ENCODE assay signal across 15 cellular contexts in the genomic region with DNA sequence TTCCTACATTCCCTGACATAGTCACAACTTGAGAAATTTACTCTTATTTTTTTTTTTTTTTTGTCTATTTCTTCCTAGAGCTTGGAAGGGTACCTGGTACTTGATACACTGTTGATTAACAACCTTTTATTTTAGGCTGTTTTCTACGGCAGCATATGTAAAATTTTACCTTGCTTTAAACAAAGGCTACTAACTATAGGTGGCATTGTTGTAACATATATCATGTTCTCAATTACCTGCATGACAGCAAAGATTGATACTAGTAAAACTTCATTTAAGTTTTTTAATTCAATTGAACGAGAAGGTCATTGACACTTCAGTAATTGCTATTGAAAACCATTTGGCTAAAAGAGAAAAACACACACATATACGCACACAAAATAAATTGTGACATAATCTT.
A peak's percentile ranks its signal among the peaks of the same experiment; 100 is the strongest.
DNase-seq lines count a peak whose midpoint lies in the region; ATAC-seq, FAIRE-seq and TF ChIP-seq lines count a peak whose summit lies in the region.
"Had no signal": no experiment of that assay in that cellular context is flagged by ENCODE, and none has a peak within 500 bp of the region (broad histone marks: within the 10 kb centered on the region; RNA-seq: fewer than 3 reads in every experiment).

No MANE protein-coding gene starts in this region.

- 15% methylated on average over 3 of the region's 3 CpGs for WGBS in HepG2 (ENCODE audit: low lambda C conversion rate)
- 23% methylated on average over 3 of the region's 3 CpGs for WGBS in right lobe of liver (ENCODE audit: insufficient coverage, low coverage, low lambda C conversion rate, missing lambda C conversion rate)

- CTCF ChIA-PET in HepG2 (lab: Yijun Ruan, JAX; ENCODE audit: low intra/inter-chr PET ratio, low total read pairs) (no interaction called here), OCI-LY7 (lab: Charles Lee; ENCODE audit: unreplicated experiment) (no interaction called here)

- no peaks in the 10 kb centered on the region for H3K4me1 Mint-ChIP-seq in chondrocyte (ENCODE audit: low read depth)
- H3K4me1 Mint-ChIP-seq: CD4-positive, alpha-beta memory T cell had no signal

- ATAC-seq in HepG2 (no peak), right lobe of liver (no peak), GM21528 (IDR thresholded peaks at IDR 0.05; ENCODE audit: low FRiP score, unreplicated experiment) (no peak)
- ATAC-seq: Panc1 had no signal

- DNase-seq in HepG2 (ENCODE audit: low spot score) (no peak), right lobe of liver (no peak), OCI-LY7 (ENCODE audit: low spot score) (no peak), chondrocyte (ENCODE audit: low spot score) (no peak), KG1 (lab: John Stamatoyannopoulos, UW) (no peak), NCI-H2029 treated with DMSO at 0.1 percent for 48 hours (lab: John Stamatoyannopoulos, UW) (no peak)
- DNase-seq: CD4-positive, alpha-beta memory T cell; Karpas-422; NCI-H1930; NCI-H2227 treated with DMSO at 0.1 percent for 48 hours; NCI-H526; SHP77 had no signal

- H3K36me3 ChIP-seq in HepG2 (replicated peaks in 1 of 2; ENCODE audit: control insufficient read depth in 1 of 2, insufficient read depth in 2 of 2, low read length in 2 of 2) (no peaks in the 10 kb centered on the region), right lobe of liver (no peaks in the 10 kb centered on the region), OCI-LY7 (ENCODE audit: insufficient read depth, low read length) (no peaks in the 10 kb centered on the region)

- H3K27ac ChIP-seq in HepG2 (ENCODE audit: extremely low read length, insufficient read depth, low read length) (no peak overlapping the region), right lobe of liver (no peak overlapping the region), OCI-LY7 (ENCODE audit: low read depth, low read length, poor library complexity, severe bottlenecking) (no peak overlapping the region)

- H2AFZ ChIP-seq in HepG2 (ENCODE audit: low read length), result no peak overlapping the region
- no peak overlapping the region for H2AFZ ChIP-seq in OCI-LY7 (ENCODE audit: low read length)

- H3K27me3 ChIP-seq in HepG2 (ENCODE audit: control insufficient read depth in 1 of 2, insufficient read depth in 2 of 2, low read length in 2 of 2) (no peaks in the 10 kb centered on the region), right lobe of liver (no peaks in the 10 kb centered on the region)

- no peaks in the 10 kb centered on the region for H3K9me3 Mint-ChIP-seq in chondrocyte (ENCODE audit: low read depth)

- H3K4me1 ChIP-seq in HepG2 (ENCODE audit: insufficient read depth, low read length), result no peaks in the 10 kb centered on the region
- H3K4me1 ChIP-seq in right lobe of liver, result no peaks in the 10 kb centered on the region
- H3K4me1 ChIP-seq in OCI-LY7 (ENCODE audit: insufficient read depth, low read length, poor library complexity, severe bottlenecking), result no peaks in the 10 kb centered on the region

- intact Hi-C loops in HepG2 (cut with micrococcal nuclease; ENCODE audit: unreplicated experiment) (loop anchor here (5.0 kb wide), 1 partner anchor 786 kb away; no protein-coding TSS in a partner anchor), right lobe of liver (cut with DNase I) (no loop called here), OCI-LY7 (cut with micrococcal nuclease; ENCODE audit: unreplicated experiment) (no loop called here)

- H3K9ac ChIP-seq in HepG2 (ENCODE audit: insufficient read depth, low read depth, low read length), result no peak overlapping the region

- BruUV-seq in HepG2 (replicated peaks; lab: Mats Ljungman, UMichigan), result no TSS peak
- BruUV-seq in OCI-LY7 (replicated peaks; lab: Mats Ljungman, UMichigan), result no TSS peak

- no peaks in the 10 kb centered on the region for H3K9me2 ChIP-seq in OCI-LY7 (ENCODE audit: insufficient read depth, low read length)

- POLR2A ChIA-PET in HepG2 (lab: Yijun Ruan, JAX), result no interaction called here
- POLR2A ChIA-PET in OCI-LY7 (lab: Charles Lee), result interaction anchor here (0.6 kb wide), 1 partner anchor 897 kb away, joined by 4 read pairs; no protein-coding TSS in a partner anchor

- H3K4me2 ChIP-seq in HepG2 (ENCODE audit: low read depth, low read length), result no peak overlapping the region
- H3K4me2 ChIP-seq in OCI-LY7 (ENCODE audit: low read length), result no peak overlapping the region

- H3K27me3 Mint-ChIP-seq in chondrocyte (ENCODE audit: low read depth), result peaks cover 9% of the 10 kb centered on the region
- H3K27me3 Mint-ChIP-seq: CD4-positive, alpha-beta memory T cell had no signal

- no peaks in the 10 kb centered on the region for H4K20me1 ChIP-seq in HepG2 (ENCODE audit: insufficient read depth, low read length)
- no peaks in the 10 kb centered on the region; the same call in 1 of the 2 replicates for H4K20me1 ChIP-seq in OCI-LY7 (ENCODE audit: insufficient read depth, low read length)

- TF ChIP-seq CTCF in HepG2 (CRISPR knock-in tag; IDR thresholded peaks at IDR 0.05) (no peak), right lobe of liver (IDR thresholded peaks at IDR 0.05) (no peak), OCI-LY7 (conservative IDR thresholded peaks at IDR 0.05; ENCODE audit: low read length) (peak; percentile 20; the same call in 1 of the 2 replicates), chondrocyte (IDR thresholded peaks at IDR 0.05) (peak; percentile 53)

- H3K27ac Mint-ChIP-seq in chondrocyte (ENCODE audit: unreplicated experiment), result no peak overlapping the region
- H3K27ac Mint-ChIP-seq: CD4-positive, alpha-beta memory T cell had no signal

- TF ChIP-seq POLR2A in HepG2 (IDR thresholded peaks at IDR 0.05; ENCODE audit: insufficient read depth in 1 of 2, low read depth in 2 of 2, low read length in 2 of 2) (no peak), right lobe of liver (IDR thresholded peaks at IDR 0.05) (no peak)

- no peaks in the 10 kb centered on the region for H3K36me3 Mint-ChIP-seq in chondrocyte (ENCODE audit: low read depth)
- H3K36me3 Mint-ChIP-seq: CD4-positive, alpha-beta memory T cell had no signal

- no peak overlapping the region for H3K4me3 Mint-ChIP-seq in chondrocyte (ENCODE audit: unreplicated experiment)
- H3K4me3 Mint-ChIP-seq: CD4-positive, alpha-beta memory T cell had no signal

- in situ Hi-C loops in HepG2 (cut with HindIII; ENCODE audit: extremely low pct_ligation_motif_present, low pct_unique_long_range_greater_than_20kb), result no loop called here

- TF ChIP-seq EP300 in HepG2 (IDR thresholded peaks at IDR 0.05; ENCODE audit: low read depth in 2 of 2, low read length in 2 of 2), result no peak
- TF ChIP-seq EP300 in HepG2 (CRISPR knock-in tag; IDR thresholded peaks at IDR 0.05; ENCODE audit: borderline replicate concordance), result no peak

- FAIRE-seq in HepG2 (lab: Jason Lieb, UNC), result no peak
- FAIRE-seq: H54 had no signal

- H3K79me2 ChIP-seq in HepG2 (ENCODE audit: insufficient read depth, low read length) (no peaks in the 10 kb centered on the region), OCI-LY7 (ENCODE audit: insufficient read depth, low read depth, low read length) (no peaks in the 10 kb centered on the region)

- H3K9me3 ChIP-seq in HepG2 (ENCODE audit: low read length), result no peaks in the 10 kb centered on the region
- no peaks in the 10 kb centered on the region for H3K9me3 ChIP-seq in right lobe of liver
- H3K9me3 ChIP-seq in OCI-LY7 (ENCODE audit: low read length), result no peaks in the 10 kb centered on the region

- H3K4me3 ChIP-seq in HepG2 (replicated peaks in 1 of 3; ENCODE audit: insufficient read depth in 1 of 3, low read depth in 2 of 3, low read length in 3 of 3) (no peak overlapping the region), right lobe of liver (no peak overlapping the region), OCI-LY7 (ENCODE audit: low read depth, low read length, poor library complexity, severe bottlenecking) (no peak overlapping the region)

- TF ChIP-seq RAD21 in HepG2 (CRISPR knock-in tag; IDR thresholded peaks at IDR 0.05), result no peak

TF ChIP-seq in HepG2, 621 proteins besides CTCF, POLR2A, EP300 and RAD21:
- TF ChIP-seq STAG1 (CRISPR knock-in tag; IDR thresholded peaks at IDR 0.05) (peak; percentile 26), MAFK (conservative IDR thresholded peaks at IDR 0.05 in 1 of 2, IDR thresholded peaks at IDR 0.05 in 1 of 2; ENCODE audit: low read length in 2 of 2) (no peak), SIN3A (IDR thresholded peaks at IDR 0.05; ENCODE audit: borderline replicate concordance, low read depth, low read length) (no peak), IRX3 (CRISPR knock-in tag; IDR thresholded peaks at IDR 0.05; ENCODE audit: borderline replicate concordance, low read depth) (no peak), THAP11 (CRISPR knock-in tag; IDR thresholded peaks at IDR 0.05) (no peak), TMF1 (CRISPR knock-in tag; IDR thresholded peaks at IDR 0.05; ENCODE audit: low read depth) (no peak), ZNF232 (CRISPR knock-in tag; IDR thresholded peaks at IDR 0.05; ENCODE audit: borderline replicate concordance) (no peak)
- TF ChIP-seq, protein P1, sequence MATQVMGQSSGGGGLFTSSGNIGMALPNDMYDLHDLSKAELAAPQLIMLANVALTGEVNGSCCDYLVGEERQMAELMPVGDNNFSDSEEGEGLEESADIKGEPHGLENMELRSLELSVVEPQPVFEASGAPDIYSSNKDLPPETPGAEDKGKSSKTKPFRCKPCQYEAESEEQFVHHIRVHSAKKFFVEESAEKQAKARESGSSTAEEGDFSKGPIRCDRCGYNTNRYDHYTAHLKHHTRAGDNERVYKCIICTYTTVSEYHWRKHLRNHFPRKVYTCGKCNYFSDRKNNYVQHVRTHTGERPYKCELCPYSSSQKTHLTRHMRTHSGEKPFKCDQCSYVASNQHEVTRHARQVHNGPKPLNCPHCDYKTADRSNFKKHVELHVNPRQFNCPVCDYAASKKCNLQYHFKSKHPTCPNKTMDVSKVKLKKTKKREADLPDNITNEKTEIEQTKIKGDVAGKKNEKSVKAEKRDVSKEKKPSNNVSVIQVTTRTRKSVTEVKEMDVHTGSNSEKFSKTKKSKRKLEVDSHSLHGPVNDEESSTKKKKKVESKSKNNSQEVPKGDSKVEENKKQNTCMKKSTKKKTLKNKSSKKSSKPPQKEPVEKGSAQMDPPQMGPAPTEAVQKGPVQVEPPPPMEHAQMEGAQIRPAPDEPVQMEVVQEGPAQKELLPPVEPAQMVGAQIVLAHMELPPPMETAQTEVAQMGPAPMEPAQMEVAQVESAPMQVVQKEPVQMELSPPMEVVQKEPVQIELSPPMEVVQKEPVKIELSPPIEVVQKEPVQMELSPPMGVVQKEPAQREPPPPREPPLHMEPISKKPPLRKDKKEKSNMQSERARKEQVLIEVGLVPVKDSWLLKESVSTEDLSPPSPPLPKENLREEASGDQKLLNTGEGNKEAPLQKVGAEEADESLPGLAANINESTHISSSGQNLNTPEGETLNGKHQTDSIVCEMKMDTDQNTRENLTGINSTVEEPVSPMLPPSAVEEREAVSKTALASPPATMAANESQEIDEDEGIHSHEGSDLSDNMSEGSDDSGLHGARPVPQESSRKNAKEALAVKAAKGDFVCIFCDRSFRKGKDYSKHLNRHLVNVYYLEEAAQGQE (IDR thresholded peaks at IDR 0.05; ENCODE audit: borderline replicate concordance in 1 of 2, low read depth in 1 of 2, low read length in 2 of 2), result no peak

Comparison
In these comparisons a context has a peak if more than half of its experiments do, and no peak if none do; other contexts are left out.
1. CTCF ChIP-seq: peak in OCI-LY7 (single experiment) and chondrocyte (single experiment); none in HepG2 (single experiment) and right lobe of liver (0 of 4).